Comparison of ENCODE assay signal across 13 cellular contexts in the genomic region with DNA sequence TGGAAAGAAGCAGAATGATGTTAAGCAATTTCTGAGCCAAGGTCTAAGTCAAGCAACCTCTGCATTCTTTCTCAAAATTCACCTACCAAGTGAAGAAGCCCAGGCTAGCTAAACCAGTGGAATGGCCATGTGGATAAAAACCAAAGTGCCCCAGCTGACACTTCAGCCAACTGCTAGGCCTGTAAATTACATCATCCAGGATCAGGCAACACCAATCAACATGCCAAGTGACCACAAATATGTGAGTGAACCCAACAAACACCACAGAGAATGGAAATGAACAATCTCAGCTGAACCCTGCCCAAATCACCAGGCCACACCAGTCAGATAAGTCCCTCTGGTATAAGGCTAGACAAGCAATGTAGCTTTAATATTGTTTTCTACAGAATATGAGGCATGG. TPM values are rescaled to one million over a fixed set of nuclear protein-coding genes. Genes with fewer than 3 reads are reported as not detected.
DNase-seq lines count a peak whose midpoint lies in the region; ATAC-seq, FAIRE-seq and TF ChIP-seq lines count a peak whose summit lies in the region.
"Had no signal": no experiment of that assay in that cellular context is flagged by ENCODE, and none has a peak within 500 bp of the region (broad histone marks: within the 10 kb centered on the region; RNA-seq: fewer than 3 reads in every experiment).

No MANE protein-coding gene starts in this region.

- FAIRE-seq in urothelium cell line (lab: Jason Lieb, UNC) = peak; percentile 42

- DNase-seq in DMS53 (lab: John Stamatoyannopoulos, UW) (peak; percentile 7), DMS53 treated with DMSO at 0.1 percent for 48 hours (lab: John Stamatoyannopoulos, UW; ENCODE audit: unreplicated experiment) (no peak), fibroblast of the aortic adventitia (ENCODE audit: low read depth) (peak; percentile 98), urothelium cell line (ENCODE audit: low spot score) (peak; percentile 79), DMS153 treated with DMSO at 0.1 percent for 48 hours (lab: John Stamatoyannopoulos, UW; ENCODE audit: unreplicated experiment) (no peak)
- no peak for DNase-seq in stimulated activated CD4-positive, alpha-beta T cell treated with anti-CD3 and anti-CD28 coated beads, Interleukin-15, amount 100 ng/mL, for 24 hours
- DNase-seq: activated CD8-positive, alpha-beta T cell treated with anti-CD3 and anti-CD28 coated beads, Interleukin-2, amount 10 ng/mL, durations not matched to agents 7 days and 5 days; Karpas-422; NCI-H526 treated with DMSO at 0.1 percent for 48 hours; nucleus accumbens had no signal

- ATAC-seq in SK-N-SH treated with all-trans-retinoic acid at 6 μM for 48 hours (peak; percentile 71), HG03025 (IDR thresholded peaks at IDR 0.05; ENCODE audit: low FRiP score, unreplicated experiment) (no peak)
- ATAC-seq: activated CD8-positive, alpha-beta T cell treated with anti-CD3 and anti-CD28 coated beads, Interleukin-2, amount 10 ng/mL, durations not matched to agents 7 days and 5 days had no signal

- H3K4me3 ChIP-seq in fibroblast of the aortic adventitia (ENCODE audit: low read depth, low read length) = no peak overlapping the region
- H3K4me3 ChIP-seq: thoracic aorta had no signal

- TF ChIP-seq CTCF in fibroblast of the aortic adventitia (IDR thresholded peaks at IDR 0.05; ENCODE audit: insufficient read depth, low read length) = no peak

TF ChIP-seq in SK-N-SH treated with all-trans-retinoic acid at 6 μM for 48 hours, 23 proteins besides CTCF, POLR2A, EP300 and RAD21:
- TF ChIP-seq, protein P1, sequence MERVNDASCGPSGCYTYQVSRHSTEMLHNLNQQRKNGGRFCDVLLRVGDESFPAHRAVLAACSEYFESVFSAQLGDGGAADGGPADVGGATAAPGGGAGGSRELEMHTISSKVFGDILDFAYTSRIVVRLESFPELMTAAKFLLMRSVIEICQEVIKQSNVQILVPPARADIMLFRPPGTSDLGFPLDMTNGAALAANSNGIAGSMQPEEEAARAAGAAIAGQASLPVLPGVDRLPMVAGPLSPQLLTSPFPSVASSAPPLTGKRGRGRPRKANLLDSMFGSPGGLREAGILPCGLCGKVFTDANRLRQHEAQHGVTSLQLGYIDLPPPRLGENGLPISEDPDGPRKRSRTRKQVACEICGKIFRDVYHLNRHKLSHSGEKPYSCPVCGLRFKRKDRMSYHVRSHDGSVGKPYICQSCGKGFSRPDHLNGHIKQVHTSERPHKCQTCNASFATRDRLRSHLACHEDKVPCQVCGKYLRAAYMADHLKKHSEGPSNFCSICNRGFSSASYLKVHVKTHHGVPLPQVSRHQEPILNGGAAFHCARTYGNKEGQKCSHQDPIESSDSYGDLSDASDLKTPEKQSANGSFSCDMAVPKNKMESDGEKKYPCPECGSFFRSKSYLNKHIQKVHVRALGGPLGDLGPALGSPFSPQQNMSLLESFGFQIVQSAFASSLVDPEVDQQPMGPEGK (CRISPR knock-in tag; IDR thresholded peaks at IDR 0.05; ENCODE audit: borderline replicate concordance) = peak; percentile 70; the same call in 1 of the 2 replicates
- TF ChIP-seq ISL1 (CRISPR knock-in tag; IDR thresholded peaks at IDR 0.05) (peak; percentile 46), RARB (CRISPR knock-in tag; IDR thresholded peaks at IDR 0.05) (no peak)

RNA-seq across cellular contexts. Expression of a gene that starts 25.1 kb away (rescaled TPM):
- 8.3 and 78.2 TPM in 2 replicates for total RNA-seq in fibroblast of the aortic adventitia (ENCODE audit: low replicate concordance)

Comparison
In these comparisons a context has a peak if more than half of its experiments do, and no peak if none do; other contexts are left out.
1. DNase-seq: peak in DMS53 (single experiment), fibroblast of the aortic adventitia (single experiment) and urothelium cell line (single experiment); none in DMS53 treated with DMSO at 0.1 percent for 48 hours (single experiment), DMS153 treated with DMSO at 0.1 percent for 48 hours (single experiment) and stimulated activated CD4-positive, alpha-beta T cell treated with anti-CD3 and anti-CD28 coated beads, Interleukin-15, amount 100 ng/mL, for 24 hours (single experiment).